In genomic region chr3:50365080-50365841, GRCh38 we compare ENCODE assay signal across 9 cellular contexts. TPM values are rescaled to one million over a fixed set of nuclear protein-coding genes. Genes with fewer than 3 reads are reported as not detected.
DNase-seq lines count a peak whose midpoint lies in the region; ATAC-seq, FAIRE-seq and TF ChIP-seq lines count a peak whose summit lies in the region.
"Had no signal": no experiment of that assay in that cellular context is flagged by ENCODE, and none has a peak within 500 bp of the region (broad histone marks: within the 10 kb centered on the region; RNA-seq: fewer than 3 reads in every experiment).

No MANE protein-coding gene starts in this region.

- H3K4me3 Mint-ChIP-seq in CD4-positive, alpha-beta memory T cell: peak overlapping the region; percentile 86 to 94 (median 90)
- H3K4me3 Mint-ChIP-seq in T-helper 2 cell treated with Interferon-gamma antibody and Interleukin-4, amounts not matched to agents 5 μg/mL and 100 μg/mL, for 36 hours: peak overlapping the region; percentile 81

- H3K4me1 Mint-ChIP-seq in CD4-positive, alpha-beta memory T cell: peaks cover 4 to 35% (median 18%) of the 10 kb centered on the region in 4 donors
- peaks cover 7% of the 10 kb centered on the region for H3K4me1 Mint-ChIP-seq in T-helper 2 cell treated with Interferon-gamma antibody and Interleukin-4, amounts not matched to agents 5 μg/mL and 100 μg/mL, for 36 hours (ENCODE audit: low read depth)

- H3K27me3 Mint-ChIP-seq in CD4-positive, alpha-beta memory T cell: peaks cover 0 to 1% of the 10 kb centered on the region in 2 donors
- no peaks in the 10 kb centered on the region for H3K27me3 Mint-ChIP-seq in T-helper 2 cell treated with Interferon-gamma antibody and Interleukin-4, amounts not matched to agents 5 μg/mL and 100 μg/mL, for 36 hours (ENCODE audit: low read depth)

- no peaks in the 10 kb centered on the region for H3K36me3 Mint-ChIP-seq in CD4-positive, alpha-beta memory T cell
- H3K36me3 Mint-ChIP-seq in T-helper 2 cell treated with Interferon-gamma antibody and Interleukin-4, amounts not matched to agents 5 μg/mL and 100 μg/mL, for 36 hours (ENCODE audit: low read depth): no peaks in the 10 kb centered on the region

- H3K36me3 ChIP-seq in CD4-positive, alpha-beta memory T cell (ENCODE audit: insufficient read depth, low read length): no peaks in the 10 kb centered on the region
- no peaks in the 10 kb centered on the region for H3K36me3 ChIP-seq in gastrocnemius medialis
- H3K36me3 ChIP-seq: SJSA1 had no signal

- peaks cover 30% of the 10 kb centered on the region for H3K4me1 ChIP-seq in CD4-positive, alpha-beta memory T cell (ENCODE audit: insufficient read depth, low read length)
- H3K4me1 ChIP-seq in gastrocnemius medialis: peaks cover 0 to 5% of the 10 kb centered on the region in 2 donors
- H3K4me1 ChIP-seq: SJSA1 had no signal

- FAIRE-seq in HTR-8/SVneo (lab: Jason Lieb, UNC): peak; percentile 81

- H3K27ac ChIP-seq in CD4-positive, alpha-beta memory T cell (ENCODE audit: low read depth, low read length): peak overlapping the region; percentile 87
- peak overlapping the region in 1 of 4 donors; percentile 38 for H3K27ac ChIP-seq in gastrocnemius medialis
- H3K27ac ChIP-seq: SJSA1 had no signal

- H3K9me3 ChIP-seq in CD4-positive, alpha-beta memory T cell (ENCODE audit: control insufficient read depth in 1 of 2, low read length in 2 of 2): no peaks in the 10 kb centered on the region
- H3K9me3 ChIP-seq in gastrocnemius medialis: no peaks in the 10 kb centered on the region
- H3K9me3 ChIP-seq: SJSA1 had no signal

- CTCF ChIA-PET in CD4-positive, alpha-beta memory T cell (lab: Charles Lee; ENCODE audit: partially characterized antibody): interaction anchor here (0.9 to 1.8 kb wide), 6 partner anchors 15 to 183 kb away, joined by 3 to 13 read pairs (median 4); partner anchors contain the start of genes CYB561D2, NPRL2 and ZMYND10

- peak; percentile 92 to 97 (median 95) for DNase-seq in CD4-positive, alpha-beta memory T cell
- peak; percentile 85 for DNase-seq in HTR-8/SVneo (ENCODE audit: insufficient read length, low spot score)
- DNase-seq in T-helper 2 cell treated with Interferon-gamma antibody and Interleukin-4, amounts not matched to agents 5 μg/mL and 100 μg/mL, for 36 hours (ENCODE audit: low spot score): peak; percentile 90
- peak in 53 of 58 donors; percentile 11 to 84 (median 54) for DNase-seq in anterior cingulate cortex (lab: John Stamatoyannopoulos, UW)
- DNase-seq in hypothalamus (lab: John Stamatoyannopoulos, UW): peak in 43 of 51 donors; percentile 7 to 79 (median 57)
- DNase-seq in gastrocnemius medialis: peak; percentile 56 to 63
- DNase-seq in NCI-H2107 treated with DMSO at 0.1 percent for 48 hours (lab: John Stamatoyannopoulos, UW; ENCODE audit: unreplicated experiment): no peak

- no peaks in the 10 kb centered on the region for H3K9me3 Mint-ChIP-seq in CD4-positive, alpha-beta memory T cell
- H3K9me3 Mint-ChIP-seq in T-helper 2 cell treated with Interferon-gamma antibody and Interleukin-4, amounts not matched to agents 5 μg/mL and 100 μg/mL, for 36 hours: no peaks in the 10 kb centered on the region

- peak overlapping the region; percentile 91 to 97 (median 95) for H3K27ac Mint-ChIP-seq in CD4-positive, alpha-beta memory T cell
- peak overlapping the region; percentile 81 for H3K27ac Mint-ChIP-seq in T-helper 2 cell treated with Interferon-gamma antibody and Interleukin-4, amounts not matched to agents 5 μg/mL and 100 μg/mL, for 36 hours

- intact Hi-C loops in CD4-positive, alpha-beta memory T cell (cut with micrococcal nuclease): loop anchor here (2.0 to 5.0 kb wide), 3 partner anchors 14 to 247 kb away; partner anchors contain the start of genes C3orf18, CISH, CYB561D2 and HEMK1
- intact Hi-C loops in gastrocnemius medialis (cut with DNase I; ENCODE audit: low total_unique reads): no loop called here

- ATAC-seq in GM21360 (IDR thresholded peaks at IDR 0.05; ENCODE audit: unreplicated experiment) (peak; percentile 80), gastrocnemius medialis (peak; percentile 77 to 86)

- POLR2A ChIA-PET in CD4-positive, alpha-beta memory T cell (lab: Charles Lee; ENCODE audit: partially characterized antibody): interaction anchor here (0.6 to 11.5 kb wide), 17 partner anchors 8 to 1135 kb away, joined by 3 to 153 read pairs (median 4); partner anchors contain the start of genes C3orf18, CISH, CYB561D2 and DCAF1

- TF ChIP-seq POLR2A in gastrocnemius medialis (IDR thresholded peaks at IDR 0.05): no peak

- peak overlapping the region; percentile 73 to 100 for H3K4me3 ChIP-seq in CD4-positive, alpha-beta memory T cell (ENCODE audit: low read length in 2 of 2)
- H3K4me3 ChIP-seq in gastrocnemius medialis: peak overlapping the region; percentile 53 to 81 (median 60)
- H3K4me3 ChIP-seq: SJSA1 had no signal

- H3K27me3 ChIP-seq in CD4-positive, alpha-beta memory T cell (ENCODE audit: insufficient read depth, low read length): no peaks in the 10 kb centered on the region
- H3K27me3 ChIP-seq in gastrocnemius medialis: no peaks in the 10 kb centered on the region

- no peak for TF ChIP-seq CTCF in gastrocnemius medialis (IDR thresholded peaks at IDR 0.05 in 4 of 5, conservative IDR thresholded peaks at IDR 0.05 in 1 of 5)

- in situ Hi-C loops in gastrocnemius medialis (cut with MboI; ENCODE audit: low sequenced_read_pairs in 4 of 4): loop anchor here in 1 of 4 donors (25.0 kb wide), 1 partner anchor 172 kb away; no protein-coding TSS in a partner anchor

RNA-seq across cellular contexts. Expression of gene TMEM115, which starts 5.9 kb away (rescaled TPM):
- 10 to 100 TPM; 31.1 to 34.6 TPM for total RNA-seq in CD4-positive, alpha-beta memory T cell
- polyA plus RNA-seq in CD4-positive, alpha-beta memory T cell: 10 to 100 TPM; 28.6 to 38.4 TPM
- 10 to 100 TPM; 26.9 to 57.8 (median 42.3) TPM for total RNA-seq in gastrocnemius medialis

RNA-seq across cellular contexts. Expression of gene CYB561D2, which starts 14.6 kb away (rescaled TPM):
- 10 to 100 TPM; 39.6 to 40.0 TPM for total RNA-seq in CD4-positive, alpha-beta memory T cell
- 10 to 100 TPM; 66.2 to 68.3 TPM for polyA plus RNA-seq in CD4-positive, alpha-beta memory T cell
- total RNA-seq in gastrocnemius medialis: 10 to 100 TPM; 13.3 to 19.9 (median 17.8) TPM

RNA-seq across cellular contexts. Expression of gene NPRL2, which starts 14.7 kb away (rescaled TPM):
- 10 to 100 TPM; 50.0 to 53.0 TPM for total RNA-seq in CD4-positive, alpha-beta memory T cell
- polyA plus RNA-seq in CD4-positive, alpha-beta memory T cell: 10 to 100 TPM; 39.6 to 41.9 TPM
- total RNA-seq in gastrocnemius medialis: 10 to 100 TPM; 14.1 to 26.2 (median 23.1) TPM

RNA-seq across cellular contexts. Expression of gene ZMYND10, which starts 19.7 kb away (rescaled TPM):
- 1 to 10 TPM; 3.7 to 4.2 TPM for total RNA-seq in CD4-positive, alpha-beta memory T cell
- polyA plus RNA-seq in CD4-positive, alpha-beta memory T cell: not detected
- total RNA-seq in gastrocnemius medialis: 1 to 10 TPM in 1 of 4 donors, not detected in 3; 3.0 TPM

RNA-seq across cellular contexts. Expression of gene RASSF1, which starts 24.6 kb away (rescaled TPM):
- 10 to 100 TPM; 81.9 to 86.9 TPM for total RNA-seq in CD4-positive, alpha-beta memory T cell
- polyA plus RNA-seq in CD4-positive, alpha-beta memory T cell: 10 to 100 TPM; 37.5 to 62.3 TPM
- 10 to 100 TPM; 13.3 to 22.5 (median 18.0) TPM for total RNA-seq in gastrocnemius medialis
